8 cellular contexts compared by ENCODE assay signal in the genomic region with DNA sequence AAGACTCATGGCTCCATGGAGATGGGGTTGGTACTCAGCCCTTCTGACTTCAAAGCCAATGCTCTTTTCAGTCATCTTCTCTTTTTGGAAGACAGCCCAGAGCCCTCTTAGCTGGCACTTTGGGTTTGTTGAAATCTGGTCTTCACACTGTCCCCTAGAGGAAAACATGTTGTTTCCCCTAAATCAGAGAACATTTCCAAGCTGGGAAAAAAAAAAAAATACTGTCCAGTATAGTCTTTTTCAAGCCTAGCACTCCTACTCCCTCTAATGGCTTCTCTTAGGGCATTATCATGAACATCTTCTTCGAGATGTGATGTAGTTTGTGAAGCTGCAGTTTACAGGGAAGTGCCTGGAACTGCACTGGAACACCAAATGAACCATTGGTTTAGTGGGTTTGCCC. TPM values are rescaled to one million over a fixed set of nuclear protein-coding genes. Genes with fewer than 3 reads are reported as not detected.
DNase-seq lines count a peak whose midpoint lies in the region; ATAC-seq and TF ChIP-seq lines count a peak whose summit lies in the region.

No MANE protein-coding gene starts in this region.

- peaks cover 45% of the 10 kb centered on the region for H3K27me3 Mint-ChIP-seq in stimulated activated naive CD8-positive, alpha-beta T cell treated with anti-CD3 and anti-CD28 coated beads, Interleukin-15, amount 100 ng/mL, for 72 hours

- no peak overlapping the region for H3K4me3 Mint-ChIP-seq in stimulated activated naive CD8-positive, alpha-beta T cell treated with anti-CD3 and anti-CD28 coated beads, Interleukin-15, amount 100 ng/mL, for 72 hours

- H3K9me3 Mint-ChIP-seq in stimulated activated naive CD8-positive, alpha-beta T cell treated with anti-CD3 and anti-CD28 coated beads, Interleukin-15, amount 100 ng/mL, for 72 hours: no peaks in the 10 kb centered on the region

- peaks cover 59% of the 10 kb centered on the region for H3K4me1 Mint-ChIP-seq in stimulated activated naive CD8-positive, alpha-beta T cell treated with anti-CD3 and anti-CD28 coated beads, Interleukin-15, amount 100 ng/mL, for 72 hours

- no peak overlapping the region for H3K27ac Mint-ChIP-seq in stimulated activated naive CD8-positive, alpha-beta T cell treated with anti-CD3 and anti-CD28 coated beads, Interleukin-15, amount 100 ng/mL, for 72 hours

- DNase-seq in A172 (ENCODE audit: low spot score): peak; percentile 16
- DNase-seq in RPMI7951 (ENCODE audit: low read depth): peak; percentile 74
- peak; percentile 46 for DNase-seq in globus pallidus (ENCODE audit: low spot score)
- no peak for DNase-seq in NCI-H345 treated with DMSO at 0.1 percent for 48 hours (lab: John Stamatoyannopoulos, UW; ENCODE audit: unreplicated experiment)
- no peak for DNase-seq in GF-D8 (lab: John Stamatoyannopoulos, UW)
- no peak for DNase-seq in stimulated activated naive CD8-positive, alpha-beta T cell treated with anti-CD3 and anti-CD28 coated beads, Interleukin-15, amount 100 ng/mL, for 72 hours

- TF ChIP-seq CTCF in GM12872 (IDR thresholded peaks at IDR 0.05; ENCODE audit: insufficient read depth, low read depth, low read length): peak; percentile 9; the same call in 1 of the 3 replicates

- no peak for ATAC-seq in HG03457 (IDR thresholded peaks at IDR 0.05; ENCODE audit: unreplicated experiment)
- no peak for ATAC-seq in stimulated activated naive CD8-positive, alpha-beta T cell treated with anti-CD3 and anti-CD28 coated beads, Interleukin-15, amount 100 ng/mL, for 72 hours

RNA-seq across cellular contexts. Expression of gene ZC3H14, which starts 3.0 kb away (rescaled TPM):
- 55.9 and 73.3 TPM in 2 replicates for total RNA-seq in A172 (2014; rRNA removed; shearing (Covaris generic))
- total RNA-seq in RPMI7951 (2014; rRNA removed; shearing (Covaris generic)): 55.5 and 77.7 TPM in 2 replicates

RNA-seq across cellular contexts. Expression of gene PTPN21, which starts 5.0 kb away (rescaled TPM):
- total RNA-seq in A172 (2014; rRNA removed; shearing (Covaris generic)): 5.3 and 10.1 TPM in 2 replicates
- total RNA-seq in RPMI7951 (2014; rRNA removed; shearing (Covaris generic)): 7.4 and 8.4 TPM in 2 replicates

Comparison
In these comparisons a context has a peak if more than half of its experiments do, and no peak if none do; other contexts are left out.
1. DNase-seq: peak in A172 (single experiment), RPMI7951 (single experiment) and globus pallidus (single experiment); none in NCI-H345 treated with DMSO at 0.1 percent for 48 hours (single experiment), GF-D8 (single experiment) and stimulated activated naive CD8-positive, alpha-beta T cell treated with anti-CD3 and anti-CD28 coated beads, Interleukin-15, amount 100 ng/mL, for 72 hours (0 of 2).